ENCODE assay signal across 13 cellular contexts in the genomic region with DNA sequence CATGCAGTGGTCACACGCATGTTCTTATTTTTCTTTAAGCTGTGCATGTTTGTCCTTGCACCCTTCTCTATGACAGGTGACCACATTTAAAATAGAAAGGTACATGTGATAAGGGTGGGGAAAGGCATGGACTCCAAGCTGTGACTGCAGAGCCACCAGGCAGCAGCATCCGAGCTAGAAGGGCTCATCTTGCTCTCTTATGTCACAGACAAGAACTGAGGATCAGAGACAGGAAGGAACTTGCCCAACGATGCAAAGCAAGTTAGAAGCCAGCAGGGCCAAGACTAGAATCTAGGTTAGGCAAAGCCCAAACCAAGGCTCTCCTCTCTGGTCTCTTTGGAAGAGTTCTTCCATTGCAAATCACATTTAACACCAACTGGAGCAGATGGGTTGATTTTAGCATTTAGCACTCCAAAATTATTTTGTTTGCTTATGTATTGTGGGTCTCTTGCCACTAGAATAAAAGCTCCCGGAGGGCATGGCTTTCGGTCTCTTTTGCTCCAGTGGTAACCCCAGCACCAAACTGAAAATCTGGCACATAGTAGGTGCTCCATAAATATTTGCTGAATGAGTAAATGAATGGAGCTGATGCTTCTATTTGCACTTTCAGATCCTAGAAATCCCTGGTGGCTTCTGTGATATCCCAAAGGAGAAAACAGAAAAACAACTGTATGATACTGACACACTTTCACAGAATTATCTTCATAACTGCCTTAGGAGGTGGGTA.
"Had no signal": no experiment of that assay in that cellular context is flagged by ENCODE, and none has a peak within 500 bp of the region (broad histone marks: within the 10 kb centered on the region; RNA-seq: fewer than 3 reads in every experiment).

No MANE protein-coding gene starts in this region.

- H3K27me3 ChIP-seq: sigmoid colon had no signal

- H3K36me3 ChIP-seq: sigmoid colon, thoracic aorta had no signal

- H3K4me3 ChIP-seq: psoas muscle, sigmoid colon, thoracic aorta had no signal

- ATAC-seq: activated naive CD8-positive, alpha-beta T cell treated with anti-CD3 and anti-CD28 coated beads, Interleukin-2, amount 50 U/mL, for 24 hours; foreskin keratinocyte; psoas muscle had no signal

- H3K4me3 Mint-ChIP-seq: activated naive CD8-positive, alpha-beta T cell treated with anti-CD3 and anti-CD28 coated beads, Interleukin-2, amount 50 U/mL, for 24 hours; activated T-helper 1 cell treated with anti-CD3 and anti-CD28 coated beads, Interleukin-12 subunit alpha, Interleukin-12 subunit beta, Interleukin-2, Interleukin-4 antibody, amounts not matched to agents 30 ng/mL and 10 ng/mL and 1 ng/mL, durations not matched to agents 14 hours and 24 hours and 36 hours; dendritic cell treated with granulocyte-macrophage colony-stimulating factor and Interleukin-4, amounts not matched to agents 40 ng/mL and 50 ng/mL, for 4 days; nephron progenitor cell had no signal

- H3K27ac ChIP-seq: foreskin keratinocyte had no signal

- H3K4me1 ChIP-seq: foreskin keratinocyte had no signal

- H3K27ac Mint-ChIP-seq: activated naive CD8-positive, alpha-beta T cell treated with anti-CD3 and anti-CD28 coated beads, Interleukin-2, amount 50 U/mL, for 24 hours; activated T-helper 1 cell treated with anti-CD3 and anti-CD28 coated beads, Interleukin-12 subunit alpha, Interleukin-12 subunit beta, Interleukin-2, Interleukin-4 antibody, amounts not matched to agents 30 ng/mL and 10 ng/mL and 1 ng/mL, durations not matched to agents 14 hours and 24 hours and 36 hours; dendritic cell treated with granulocyte-macrophage colony-stimulating factor and Interleukin-4, amounts not matched to agents 40 ng/mL and 50 ng/mL, for 4 days; nephron progenitor cell had no signal

- DNase-seq: activated naive CD4-positive, alpha-beta T cell treated with Interleukin-2 at 50 U/mL for 16 hours; activated naive CD8-positive, alpha-beta T cell treated with anti-CD3 and anti-CD28 coated beads, Interleukin-2, amount 50 U/mL, for 24 hours; effector memory CD4-positive, alpha-beta T cell; foreskin keratinocyte; head of caudate nucleus; mammary epithelial cell; nephron progenitor cell; psoas muscle; sigmoid colon; stimulated activated CD4-positive, alpha-beta T cell treated with anti-CD3 and anti-CD28 coated beads, Interleukin-1b, Interleukin-23, amount 100 ng/mL, for 48 hours had no signal

- H3K9me3 Mint-ChIP-seq: activated naive CD8-positive, alpha-beta T cell treated with anti-CD3 and anti-CD28 coated beads, Interleukin-2, amount 50 U/mL, for 24 hours; activated T-helper 1 cell treated with anti-CD3 and anti-CD28 coated beads, Interleukin-12 subunit alpha, Interleukin-12 subunit beta, Interleukin-2, Interleukin-4 antibody, amounts not matched to agents 30 ng/mL and 10 ng/mL and 1 ng/mL, durations not matched to agents 14 hours and 24 hours and 36 hours; dendritic cell treated with granulocyte-macrophage colony-stimulating factor and Interleukin-4, amounts not matched to agents 40 ng/mL and 50 ng/mL, for 4 days had no signal

- H3K27me3 Mint-ChIP-seq: activated naive CD8-positive, alpha-beta T cell treated with anti-CD3 and anti-CD28 coated beads, Interleukin-2, amount 50 U/mL, for 24 hours; dendritic cell treated with granulocyte-macrophage colony-stimulating factor and Interleukin-4, amounts not matched to agents 40 ng/mL and 50 ng/mL, for 4 days had no signal

- H3K9me3 ChIP-seq: psoas muscle, sigmoid colon, thoracic aorta had no signal
